Comparison of ENCODE assay signal across 11 cellular contexts in genomic region chr9:114613087-114613486, GRCh38. TPM values are rescaled to one million over a fixed set of nuclear protein-coding genes. Genes with fewer than 3 reads are reported as not detected.
DNase-seq lines count a peak whose midpoint lies in the region; ATAC-seq and TF ChIP-seq lines count a peak whose summit lies in the region.
"Had no signal": no experiment of that assay in that cellular context is flagged by ENCODE, and none has a peak within 500 bp of the region (broad histone marks: within the 10 kb centered on the region; RNA-seq: fewer than 3 reads in every experiment).

No MANE protein-coding gene starts in this region.

- ATAC-seq in activated CD8-positive, alpha-beta T cell treated with anti-CD3 and anti-CD28 coated beads, Interleukin-2, amount 10 ng/mL, durations not matched to agents 7 days and 5 days = no peak
- ATAC-seq in upper lobe of right lung = no peak
- ATAC-seq in psoas muscle = no peak
- no peak for ATAC-seq in GM18505 (IDR thresholded peaks at IDR 0.05; ENCODE audit: unreplicated experiment)

- peak overlapping the region; percentile 94 for H3K27ac ChIP-seq in upper lobe of right lung
- no peak overlapping the region for H3K27ac ChIP-seq in psoas muscle

- H3K4me1 ChIP-seq in upper lobe of right lung = peaks cover 41% of the 10 kb centered on the region
- peaks cover 8% of the 10 kb centered on the region for H3K4me1 ChIP-seq in psoas muscle

- peak overlapping the region; percentile 82 for H3K27ac Mint-ChIP-seq in activated naive CD4-positive, alpha-beta T cell treated with anti-CD3 and anti-CD28 coated beads for 36 hours
- peak overlapping the region; percentile 88 for H3K27ac Mint-ChIP-seq in activated CD8-positive, alpha-beta T cell treated with anti-CD3 and anti-CD28 coated beads, Interleukin-2, amount 10 ng/mL, durations not matched to agents 7 days and 5 days
- H3K27ac Mint-ChIP-seq in mesothelial cell of epicardium = peak overlapping the region; percentile 92

- no peak for TF ChIP-seq POLR2A in GM18505 (IDR thresholded peaks at IDR 0.05; ENCODE audit: borderline replicate concordance, extremely low read depth, insufficient read depth, insufficient read length)

- H3K9me3 Mint-ChIP-seq in activated naive CD4-positive, alpha-beta T cell treated with anti-CD3 and anti-CD28 coated beads for 36 hours = no peaks in the 10 kb centered on the region
- H3K9me3 Mint-ChIP-seq in activated CD8-positive, alpha-beta T cell treated with anti-CD3 and anti-CD28 coated beads, Interleukin-2, amount 10 ng/mL, durations not matched to agents 7 days and 5 days (ENCODE audit: insufficient read depth) = no peaks in the 10 kb centered on the region
- no peaks in the 10 kb centered on the region for H3K9me3 Mint-ChIP-seq in mesothelial cell of epicardium

- H3K27me3 Mint-ChIP-seq in activated naive CD4-positive, alpha-beta T cell treated with anti-CD3 and anti-CD28 coated beads for 36 hours (ENCODE audit: low read depth) = no peaks in the 10 kb centered on the region
- H3K27me3 Mint-ChIP-seq in activated CD8-positive, alpha-beta T cell treated with anti-CD3 and anti-CD28 coated beads, Interleukin-2, amount 10 ng/mL, durations not matched to agents 7 days and 5 days (ENCODE audit: low read depth) = no peaks in the 10 kb centered on the region
- no peaks in the 10 kb centered on the region for H3K27me3 Mint-ChIP-seq in mesothelial cell of epicardium (ENCODE audit: low read depth)

- WGBS in psoas muscle, 3 donors = 91 to 95% (median 92%) methylated on average over 7 of the region's 7 CpGs

- H3K27me3 ChIP-seq in upper lobe of right lung = no peaks in the 10 kb centered on the region
- no peaks in the 10 kb centered on the region for H3K27me3 ChIP-seq in psoas muscle (ENCODE audit: insufficient read depth in 3 of 3, low read length in 2 of 3)

- H3K9me3 ChIP-seq in upper lobe of right lung = no peaks in the 10 kb centered on the region
- H3K9me3 ChIP-seq in psoas muscle = no peaks in the 10 kb centered on the region

- H3K4me3 Mint-ChIP-seq in activated naive CD4-positive, alpha-beta T cell treated with anti-CD3 and anti-CD28 coated beads for 36 hours = peak overlapping the region; percentile 79
- H3K4me3 Mint-ChIP-seq in activated CD8-positive, alpha-beta T cell treated with anti-CD3 and anti-CD28 coated beads, Interleukin-2, amount 10 ng/mL, durations not matched to agents 7 days and 5 days = peak overlapping the region; percentile 83
- peak overlapping the region; percentile 74 for H3K4me3 Mint-ChIP-seq in mesothelial cell of epicardium

- CTCF ChIA-PET in activated naive CD4-positive, alpha-beta T cell treated with anti-CD3 and anti-CD28 coated beads for 36 hours (lab: Charles Lee) = interaction anchor here (0.6 to 2.2 kb wide), 6 partner anchors 9 to 202 kb away, joined by 3 to 18 read pairs (median 3); no protein-coding TSS in a partner anchor
- CTCF ChIA-PET in activated CD8-positive, alpha-beta T cell treated with anti-CD3 and anti-CD28 coated beads, Interleukin-2, amount 10 ng/mL, durations not matched to agents 7 days and 5 days (lab: Charles Lee) = interaction anchor here (1.2 to 5.4 kb wide), 3 partner anchors 20 to 40 kb away, joined by 3 to 59 read pairs (median 22); partner anchors contain the start of gene ATP6V1G1

- TF ChIP-seq CTCF in mesothelial cell of epicardium (IDR thresholded peaks at IDR 0.05; ENCODE audit: unreplicated experiment) = no peak
- no peak for TF ChIP-seq CTCF in upper lobe of right lung (IDR thresholded peaks at IDR 0.05)
- TF ChIP-seq CTCF in psoas muscle (IDR thresholded peaks at IDR 0.05) = no peak

- H3K4me1 Mint-ChIP-seq in activated naive CD4-positive, alpha-beta T cell treated with anti-CD3 and anti-CD28 coated beads for 36 hours (ENCODE audit: low read depth) = peaks cover 57% of the 10 kb centered on the region
- peaks cover 51% of the 10 kb centered on the region for H3K4me1 Mint-ChIP-seq in activated CD8-positive, alpha-beta T cell treated with anti-CD3 and anti-CD28 coated beads, Interleukin-2, amount 10 ng/mL, durations not matched to agents 7 days and 5 days (ENCODE audit: low read depth)
- H3K4me1 Mint-ChIP-seq in mesothelial cell of epicardium = peaks cover 29% of the 10 kb centered on the region

- POLR2A ChIA-PET in activated CD8-positive, alpha-beta T cell treated with anti-CD3 and anti-CD28 coated beads, Interleukin-2, amount 10 ng/mL, durations not matched to agents 7 days and 5 days (lab: Charles Lee) = interaction anchor here (1.8 to 3.5 kb wide), 2 partner anchors 21 to 40 kb away, joined by 7 to 34 read pairs; no protein-coding TSS in a partner anchor

- intact Hi-C loops in activated naive CD4-positive, alpha-beta T cell treated with anti-CD3 and anti-CD28 coated beads for 36 hours (cut with micrococcal nuclease) = loop anchor here (2.0 to 5.0 kb wide), 2 partner anchors 126 to 264 kb away; no protein-coding TSS in a partner anchor
- intact Hi-C loops in upper lobe of right lung (cut with DNase I) = no loop called here
- intact Hi-C loops in psoas muscle (cut with DNase I) = no loop called here

- H3K36me3 ChIP-seq in upper lobe of right lung (peaks cover 6% of the 10 kb centered on the region), psoas muscle (ENCODE audit: insufficient read depth in 1 of 2, low read depth in 1 of 2) (peaks cover 0 to 4% of the 10 kb centered on the region in 2 donors)

- peak; percentile 36 for DNase-seq in activated naive CD4-positive, alpha-beta T cell treated with anti-CD3 and anti-CD28 coated beads for 36 hours
- no peak for DNase-seq in activated naive CD4-positive, alpha-beta T cell treated with anti-CD3 and anti-CD28 coated beads, Interleukin-2, amount 50 U/mL, for 16 hours
- DNase-seq in activated CD8-positive, alpha-beta T cell treated with anti-CD3 and anti-CD28 coated beads, Interleukin-2, amount 10 ng/mL, durations not matched to agents 7 days and 5 days = no peak
- DNase-seq in mesothelial cell of epicardium (ENCODE audit: low spot score in 2 of 2, unreplicated experiment in 2 of 2) = no peak
- no peak for DNase-seq in upper lobe of right lung
- DNase-seq in psoas muscle = no peak
- no peak for DNase-seq in cerebellum (ENCODE audit: low spot score)
- DNase-seq: GOT3; Right ventricle myocardium superior; stimulated activated CD4-positive, alpha-beta T cell treated with anti-CD3 and anti-CD28 coated beads, Interleukin-4, amount 100 ng/mL, for 1 hour had no signal

- H3K4me3 ChIP-seq in upper lobe of right lung = no peak overlapping the region
- no peak overlapping the region for H3K4me3 ChIP-seq in psoas muscle

- H3K36me3 Mint-ChIP-seq in activated naive CD4-positive, alpha-beta T cell treated with anti-CD3 and anti-CD28 coated beads for 36 hours (ENCODE audit: low read depth) = peaks cover 16% of the 10 kb centered on the region
- H3K36me3 Mint-ChIP-seq in activated CD8-positive, alpha-beta T cell treated with anti-CD3 and anti-CD28 coated beads, Interleukin-2, amount 10 ng/mL, durations not matched to agents 7 days and 5 days (ENCODE audit: low read depth) = peaks cover 25% of the 10 kb centered on the region
- peaks cover 7% of the 10 kb centered on the region for H3K36me3 Mint-ChIP-seq in mesothelial cell of epicardium

RNA-seq across cellular contexts. Expression of gene TMEM268, which starts 2.0 kb away (rescaled TPM):
- 10 to 100 TPM; 23.6 to 24.1 TPM for total RNA-seq in activated naive CD4-positive, alpha-beta T cell treated with anti-CD3 and anti-CD28 coated beads for 36 hours
- 10 to 100 TPM; 21.3 to 23.3 TPM for total RNA-seq in activated CD8-positive, alpha-beta T cell treated with anti-CD3 and anti-CD28 coated beads, Interleukin-2, amount 10 ng/mL, durations not matched to agents 7 days and 5 days
- total RNA-seq in mesothelial cell of epicardium (14.3 to 15.6 TPM (median 15.3 TPM) in 3 replicates), upper lobe of right lung (18.4 TPM), psoas muscle (10 to 100 TPM in 1 of 4 donors, 1 to 10 TPM in 3; 6.5 to 12.4 (median 8.9) TPM), cerebellum (9.4 TPM)
- 1 to 10 TPM; 2.4 to 9.0 (median 4.8) TPM for polyA plus RNA-seq in psoas muscle

RNA-seq across cellular contexts. Expression of gene ATP6V1G1, which starts 25.5 kb away (rescaled TPM):
- 10 to 100 TPM; 26.7 to 28.8 TPM for total RNA-seq in activated naive CD4-positive, alpha-beta T cell treated with anti-CD3 and anti-CD28 coated beads for 36 hours
- total RNA-seq in activated CD8-positive, alpha-beta T cell treated with anti-CD3 and anti-CD28 coated beads, Interleukin-2, amount 10 ng/mL, durations not matched to agents 7 days and 5 days = 10 to 100 TPM; 79.2 to 82.0 TPM
- 107 to 115 TPM (median 107 TPM) in 3 replicates for total RNA-seq in mesothelial cell of epicardium
- 112 TPM for total RNA-seq in upper lobe of right lung
- total RNA-seq in psoas muscle = 10 to 100 TPM; 60.9 to 98.8 (median 81.8) TPM
- polyA plus RNA-seq in psoas muscle = 100 to 1,000 TPM; 101 to 132 (median 102) TPM
- 75.1 TPM for total RNA-seq in cerebellum

RNA-seq across cellular contexts. Expression of gene TEX53, which starts 44.5 kb away (rescaled TPM):
- not detected for total RNA-seq in activated naive CD4-positive, alpha-beta T cell treated with anti-CD3 and anti-CD28 coated beads for 36 hours
- not detected for total RNA-seq in activated CD8-positive, alpha-beta T cell treated with anti-CD3 and anti-CD28 coated beads, Interleukin-2, amount 10 ng/mL, durations not matched to agents 7 days and 5 days
- total RNA-seq in mesothelial cell of epicardium (not detected in 3 replicates), upper lobe of right lung (not detected), psoas muscle (not detected), cerebellum (not detected)
- not detected for polyA plus RNA-seq in psoas muscle
- total RNA-seq: Right ventricle myocardium superior had no signal
